ENCODE assay signal across 1 cellular context in genomic region chr6:10309826-10310405, GRCh38.
TF ChIP-seq lines count a peak whose summit lies in the region.

No MANE protein-coding gene starts in this region.

TF ChIP-seq in HEK293, 187 proteins besides CTCF, POLR2A, EP300 and RAD21 (continued from another document):
- peak; percentile 35; the same call in 1 of the 2 replicates for TF ChIP-seq ZNF501 (tag by site-specific recombination; IDR thresholded peaks at IDR 0.05)
- TF ChIP-seq, protein P1, sequence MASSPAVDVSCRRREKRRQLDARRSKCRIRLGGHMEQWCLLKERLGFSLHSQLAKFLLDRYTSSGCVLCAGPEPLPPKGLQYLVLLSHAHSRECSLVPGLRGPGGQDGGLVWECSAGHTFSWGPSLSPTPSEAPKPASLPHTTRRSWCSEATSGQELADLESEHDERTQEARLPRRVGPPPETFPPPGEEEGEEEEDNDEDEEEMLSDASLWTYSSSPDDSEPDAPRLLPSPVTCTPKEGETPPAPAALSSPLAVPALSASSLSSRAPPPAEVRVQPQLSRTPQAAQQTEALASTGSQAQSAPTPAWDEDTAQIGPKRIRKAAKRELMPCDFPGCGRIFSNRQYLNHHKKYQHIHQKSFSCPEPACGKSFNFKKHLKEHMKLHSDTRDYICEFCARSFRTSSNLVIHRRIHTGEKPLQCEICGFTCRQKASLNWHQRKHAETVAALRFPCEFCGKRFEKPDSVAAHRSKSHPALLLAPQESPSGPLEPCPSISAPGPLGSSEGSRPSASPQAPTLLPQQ (tag by site-specific recombination; IDR thresholded peaks at IDR 0.05), result no peak
